1 cellular context compared by ENCODE assay signal in genomic region chr15:40082195-40082868, GRCh38.
TF ChIP-seq lines count a peak whose summit lies in the region.

No MANE protein-coding gene starts in this region.

TF ChIP-seq in HepG2, 621 proteins besides CTCF, POLR2A, EP300 and RAD21 (continued from another document and continues in another):
- TF ChIP-seq USF2 (IDR thresholded peaks at IDR 0.05; ENCODE audit: low read depth, low read length), result no peak
- no peak for TF ChIP-seq USF2 (CRISPR knock-in tag; IDR thresholded peaks at IDR 0.05; ENCODE audit: borderline replicate concordance)
- no peak for TF ChIP-seq ARID3A (IDR thresholded peaks at IDR 0.05; ENCODE audit: low read depth, low read length)
- TF ChIP-seq ZNF775 (CRISPR knock-in tag; IDR thresholded peaks at IDR 0.05; ENCODE audit: borderline replicate concordance), result no peak
- TF ChIP-seq ZBTB4 (CRISPR knock-in tag; IDR thresholded peaks at IDR 0.05; ENCODE audit: borderline replicate concordance), result no peak
- no peak for TF ChIP-seq FUBP1 (CRISPR knock-in tag; IDR thresholded peaks at IDR 0.05; ENCODE audit: borderline replicate concordance)
- no peak for TF ChIP-seq PAF1 (CRISPR knock-in tag; IDR thresholded peaks at IDR 0.05)
- no peak for TF ChIP-seq ZNF337 (CRISPR knock-in tag; IDR thresholded peaks at IDR 0.05; ENCODE audit: borderline replicate concordance, low read depth)
- TF ChIP-seq ZNF737 (CRISPR knock-in tag; IDR thresholded peaks at IDR 0.05; ENCODE audit: borderline replicate concordance), result no peak
- TF ChIP-seq TEAD2 (CRISPR knock-in tag; IDR thresholded peaks at IDR 0.05), result no peak
- TF ChIP-seq GFI1 (CRISPR knock-in tag; IDR thresholded peaks at IDR 0.05; ENCODE audit: borderline replicate concordance), result no peak
- TF ChIP-seq PPARG (CRISPR knock-in tag; conservative IDR thresholded peaks at IDR 0.05), result 0 out of 2 replicates have a peak, but pooled peaks have one; percentile 26
- no peak for TF ChIP-seq ZNF557 (CRISPR knock-in tag; IDR thresholded peaks at IDR 0.05)
- no peak for TF ChIP-seq CAMTA2 (CRISPR knock-in tag; IDR thresholded peaks at IDR 0.05; ENCODE audit: borderline replicate concordance)
- no peak for TF ChIP-seq MIER2 (CRISPR knock-in tag; IDR thresholded peaks at IDR 0.05)
- TF ChIP-seq ELF4 (CRISPR knock-in tag; IDR thresholded peaks at IDR 0.05; ENCODE audit: borderline replicate concordance), result no peak
- TF ChIP-seq MYNN (CRISPR knock-in tag; IDR thresholded peaks at IDR 0.05; ENCODE audit: low read depth), result no peak
- no peak for TF ChIP-seq SP4 (CRISPR knock-in tag; IDR thresholded peaks at IDR 0.05)
- no peak for TF ChIP-seq AHR (CRISPR knock-in tag; IDR thresholded peaks at IDR 0.05)
- TF ChIP-seq CCAR2 (optimal IDR thresholded peaks at IDR 0.05; ENCODE audit: low read depth, low read length), result no peak
- no peak for TF ChIP-seq HDAC6 (IDR thresholded peaks at IDR 0.05; ENCODE audit: low read depth, low read length)
- no peak for TF ChIP-seq ZNF253 (CRISPR knock-in tag; IDR thresholded peaks at IDR 0.05; ENCODE audit: borderline replicate concordance)
- no peak for TF ChIP-seq LCORL (IDR thresholded peaks at IDR 0.05)
- peak; percentile 35 for TF ChIP-seq LCORL (CRISPR knock-in tag; IDR thresholded peaks at IDR 0.05)
- no peak for TF ChIP-seq ZNF275 (CRISPR knock-in tag; IDR thresholded peaks at IDR 0.05; ENCODE audit: borderline replicate concordance)
- TF ChIP-seq NR2C2 (CRISPR knock-in tag; IDR thresholded peaks at IDR 0.05; ENCODE audit: borderline replicate concordance), result no peak
- no peak for TF ChIP-seq MAFF (IDR thresholded peaks at IDR 0.05; ENCODE audit: low read depth, low read length)
- TF ChIP-seq LRRFIP1 (CRISPR knock-in tag; conservative IDR thresholded peaks at IDR 0.05), result no peak
- TF ChIP-seq RFXAP (CRISPR knock-in tag; IDR thresholded peaks at IDR 0.05; ENCODE audit: borderline replicate concordance), result no peak
- TF ChIP-seq NKX3-1 (CRISPR knock-in tag; IDR thresholded peaks at IDR 0.05), result no peak
- TF ChIP-seq ZNF569 (CRISPR knock-in tag; IDR thresholded peaks at IDR 0.05; ENCODE audit: borderline replicate concordance), result no peak
- TF ChIP-seq POGK (CRISPR knock-in tag; conservative IDR thresholded peaks at IDR 0.05), result no peak
- TF ChIP-seq NCOA1 (CRISPR knock-in tag; IDR thresholded peaks at IDR 0.05), result no peak
- TF ChIP-seq ZNF562 (CRISPR knock-in tag; IDR thresholded peaks at IDR 0.05; ENCODE audit: borderline replicate concordance), result no peak
- TF ChIP-seq ATF5 (CRISPR knock-in tag; IDR thresholded peaks at IDR 0.05; ENCODE audit: low read depth), result no peak
- no peak; the same call in 1 of the 2 replicates for TF ChIP-seq FOSL2 (CRISPR knock-in tag; IDR thresholded peaks at IDR 0.05)
- TF ChIP-seq DMAP1 (CRISPR knock-in tag; IDR thresholded peaks at IDR 0.05), result no peak
- TF ChIP-seq FOXC1 (CRISPR knock-in tag; IDR thresholded peaks at IDR 0.05; ENCODE audit: borderline replicate concordance), result 0 out of 2 replicates have a peak, but pooled peaks have one; percentile 18
- no peak for TF ChIP-seq DNMT3B (CRISPR knock-in tag; conservative IDR thresholded peaks at IDR 0.05)
- TF ChIP-seq SATB2 (CRISPR knock-in tag; IDR thresholded peaks at IDR 0.05), result no peak
- no peak for TF ChIP-seq HCFC1 (IDR thresholded peaks at IDR 0.05; ENCODE audit: low read depth, low read length)
- TF ChIP-seq ZBTB46 (CRISPR knock-in tag; IDR thresholded peaks at IDR 0.05; ENCODE audit: borderline replicate concordance), result no peak
- no peak for TF ChIP-seq ZFP36 (IDR thresholded peaks at IDR 0.05; ENCODE audit: borderline replicate concordance, low read depth, low read length, partially characterized antibody)
- TF ChIP-seq ELF1 (CRISPR knock-in tag; IDR thresholded peaks at IDR 0.05), result 0 out of 2 replicates have a peak, but pooled peaks have one; percentile 20
- TF ChIP-seq HNRNPL (IDR thresholded peaks at IDR 0.05; ENCODE audit: low read depth, low read length), result peak; percentile 72; the same call in 1 of the 2 replicates
- TF ChIP-seq KAT2B (IDR thresholded peaks at IDR 0.05; ENCODE audit: borderline replicate concordance, low read depth, low read length), result no peak
